19 cellular contexts compared by ENCODE assay signal in genomic region chr14:99576761-99577705, GRCh38. TPM values are rescaled to one million over a fixed set of nuclear protein-coding genes. Genes with fewer than 3 reads are reported as not detected.
DNase-seq lines count a peak whose midpoint lies in the region; ATAC-seq and TF ChIP-seq lines count a peak whose summit lies in the region.
"Had no signal": no experiment of that assay in that cellular context is flagged by ENCODE, and none has a peak within 500 bp of the region (broad histone marks: within the 10 kb centered on the region; RNA-seq: fewer than 3 reads in every experiment).

No MANE protein-coding gene starts in this region.

- H3K27me3 ChIP-seq in heart right ventricle, result no peaks in the 10 kb centered on the region
- H3K27me3 ChIP-seq in esophagus muscularis mucosa, result no peaks in the 10 kb centered on the region
- no peaks in the 10 kb centered on the region for H3K27me3 ChIP-seq in neuronal stem cell (ENCODE audit: control insufficient read depth in 3 of 3, insufficient read depth in 3 of 3, low read depth in 1 of 3, low read length in 3 of 3)

- ATAC-seq in heart right ventricle (no peak), Right ventricle myocardium superior (ENCODE audit: poor library complexity) (no peak), HG03432 (IDR thresholded peaks at IDR 0.05; ENCODE audit: unreplicated experiment) (no peak)
- ATAC-seq: activated CD4-positive, CD25-positive, alpha-beta regulatory T cell treated with anti-CD3 and anti-CD28 coated beads, Interleukin-2, amount 50 U/mL, for 24 hours; sciatic nerve had no signal

- peak overlapping the region; percentile 27 for H3K9ac ChIP-seq in neuronal stem cell (ENCODE audit: low read depth, low read length, poor library complexity)

- H2AFZ ChIP-seq in neuronal stem cell (ENCODE audit: low read length), result no peak overlapping the region

- H3K36me3 ChIP-seq in heart right ventricle (no peaks in the 10 kb centered on the region), esophagus muscularis mucosa (no peaks in the 10 kb centered on the region), neuronal stem cell (replicated peaks in 1 of 2; ENCODE audit: control insufficient read depth in 2 of 2, insufficient read depth in 2 of 2, low read length in 2 of 2) (peaks cover 0 to under 1% of the 10 kb centered on the region in 2 donors)

- H3K23ac ChIP-seq in neuronal stem cell (ENCODE audit: low read depth, low read length, poor library complexity), result peak overlapping the region; percentile 8

- no peaks in the 10 kb centered on the region for H3K9me3 ChIP-seq in heart right ventricle
- H3K9me3 ChIP-seq in esophagus muscularis mucosa, result no peaks in the 10 kb centered on the region
- H3K9me3 ChIP-seq in neuronal stem cell (replicated peaks in 1 of 2; ENCODE audit: control insufficient read depth in 2 of 2, insufficient read depth in 1 of 2, low read depth in 1 of 2, low read length in 2 of 2), result no peaks in the 10 kb centered on the region

- WGBS in heart right ventricle, 2 donors, result 79 to 80% methylated on average over 26 of the region's 26 CpGs
- WGBS in esophagus muscularis mucosa, result 55% methylated on average over 11 of the region's 26 CpGs
- no CpG with 5 or more reads among the region's 26 CpGs for WGBS in neuronal stem cell (ENCODE audit: extremely low coverage in 2 of 2, insufficient read length in 2 of 2, insufficient replicate concordance in 1 of 2), 2 donors

- intact Hi-C loops in heart right ventricle (cut with DNase I), result no loop called here
- intact Hi-C loops in Right ventricle myocardium superior (cut with DNase I), result no loop called here
- intact Hi-C loops in esophagus muscularis mucosa (cut with DNase I), result no loop called here

- H3K4me1 ChIP-seq in heart right ventricle (peaks cover 54 to 100% (median 75%) of the 10 kb centered on the region in 9 donors), esophagus muscularis mucosa (peaks cover 92 to 100% (median 97%) of the 10 kb centered on the region in 4 donors), neuronal stem cell (ENCODE audit: control insufficient read depth in 2 of 2, insufficient read depth in 1 of 2, low read depth in 1 of 2, low read length in 2 of 2) (peaks cover 60 to 68% of the 10 kb centered on the region in 2 donors)

- H3K4ac ChIP-seq in neuronal stem cell (ENCODE audit: low read length), result no peak overlapping the region

- H3K18ac ChIP-seq in neuronal stem cell (ENCODE audit: low read length), result peak overlapping the region; percentile 17

- no peak overlapping the region for H2BK5ac ChIP-seq in neuronal stem cell (ENCODE audit: low read length)

- H2BK12ac ChIP-seq in neuronal stem cell (ENCODE audit: low read length), result no peak overlapping the region

- no peak overlapping the region for H2BK15ac ChIP-seq in neuronal stem cell (ENCODE audit: low read length)

- DNase-seq in heart right ventricle (no peak), Right ventricle myocardium superior (no peak), esophagus muscularis mucosa (ENCODE audit: extremely low spot score) (no peak), neuronal stem cell (ENCODE audit: low spot score) (no peak), NCI-H2196 treated with DMSO at 0.1 percent for 48 hours (lab: John Stamatoyannopoulos, UW; ENCODE audit: unreplicated experiment) (no peak), NCI-H526 (lab: John Stamatoyannopoulos, UW) (no peak), H4 (ENCODE audit: low spot score) (no peak)
- DNase-seq: activated gamma-delta T cell; aorta; CD4-positive, alpha-beta memory T cell; hippocampal formation; NCI-H1930; NCI-H69; RPMI8226; stimulated activated CD4-positive, alpha-beta T cell treated with anti-CD3 and anti-CD28 coated beads, Interleukin-4, amount 100 ng/mL, for 1 hour; T-helper 1 cell had no signal

- H3K27ac ChIP-seq in heart right ventricle, result peak overlapping the region in 9 of 10 donors; percentile 26 to 92 (median 84)
- peak overlapping the region; percentile 88 to 90 (median 90) for H3K27ac ChIP-seq in esophagus muscularis mucosa (replicated peaks in 1 of 4)
- no peak overlapping the region for H3K27ac ChIP-seq in neuronal stem cell (replicated peaks; ENCODE audit: low read length)

- no peak overlapping the region for H4K91ac ChIP-seq in neuronal stem cell (ENCODE audit: low read depth, low read length, poor library complexity)

- no peak for TF ChIP-seq EP300 in esophagus muscularis mucosa (IDR thresholded peaks at IDR 0.05)

- TF ChIP-seq CTCF in heart right ventricle (IDR thresholded peaks at IDR 0.05) (no peak), esophagus muscularis mucosa (IDR thresholded peaks at IDR 0.05) (no peak)

- TF ChIP-seq POLR2A in esophagus muscularis mucosa (IDR thresholded peaks at IDR 0.05; ENCODE audit: low read depth), result no peak

- H3K79me1 ChIP-seq in neuronal stem cell (ENCODE audit: low read depth, low read length), result peaks cover 11% of the 10 kb centered on the region

- peak overlapping the region; percentile 95 for H3K14ac ChIP-seq in neuronal stem cell (ENCODE audit: low read length)

- no peak overlapping the region for H3K4me2 ChIP-seq in neuronal stem cell (ENCODE audit: insufficient read depth, low read length, poor library complexity, severe bottlenecking)

- no peak overlapping the region for H4K8ac ChIP-seq in neuronal stem cell (ENCODE audit: low read depth, low read length)

- H3K4me3 ChIP-seq in heart right ventricle (no peak overlapping the region), esophagus muscularis mucosa (no peak overlapping the region), neuronal stem cell (ENCODE audit: low read length in 2 of 2) (no peak overlapping the region)

- H2BK120ac ChIP-seq in neuronal stem cell (ENCODE audit: low read depth, low read length), result no peak overlapping the region

- peak overlapping the region; percentile 73 for H2AK5ac ChIP-seq in neuronal stem cell (ENCODE audit: low read depth, low read length)

RNA-seq across cellular contexts. Expression of gene CCDC85C, which starts 27.0 kb away (rescaled TPM):
- total RNA-seq in heart right ventricle, result 10 to 100 TPM; 28.7 to 50.2 (median 32.1) TPM
- polyA plus RNA-seq in heart right ventricle, result 10 to 100 TPM in 1 of 2 donors, 1 to 10 TPM in 1; 9.0 to 23.8 TPM
- 46.6 TPM for total RNA-seq in Right ventricle myocardium superior
- 10 to 100 TPM; 17.9 to 48.7 (median 30.8) TPM for total RNA-seq in esophagus muscularis mucosa
- polyA plus RNA-seq in neuronal stem cell (2013, experiment 1 of 2), result 22.3 TPM
- polyA plus RNA-seq in neuronal stem cell (2013, experiment 2 of 2), result 22.5 TPM
- total RNA-seq in H4 (2014; rRNA removed; shearing (Covaris generic)), result 5.7 and 5.8 TPM in 2 replicates
